In the genomic region with DNA sequence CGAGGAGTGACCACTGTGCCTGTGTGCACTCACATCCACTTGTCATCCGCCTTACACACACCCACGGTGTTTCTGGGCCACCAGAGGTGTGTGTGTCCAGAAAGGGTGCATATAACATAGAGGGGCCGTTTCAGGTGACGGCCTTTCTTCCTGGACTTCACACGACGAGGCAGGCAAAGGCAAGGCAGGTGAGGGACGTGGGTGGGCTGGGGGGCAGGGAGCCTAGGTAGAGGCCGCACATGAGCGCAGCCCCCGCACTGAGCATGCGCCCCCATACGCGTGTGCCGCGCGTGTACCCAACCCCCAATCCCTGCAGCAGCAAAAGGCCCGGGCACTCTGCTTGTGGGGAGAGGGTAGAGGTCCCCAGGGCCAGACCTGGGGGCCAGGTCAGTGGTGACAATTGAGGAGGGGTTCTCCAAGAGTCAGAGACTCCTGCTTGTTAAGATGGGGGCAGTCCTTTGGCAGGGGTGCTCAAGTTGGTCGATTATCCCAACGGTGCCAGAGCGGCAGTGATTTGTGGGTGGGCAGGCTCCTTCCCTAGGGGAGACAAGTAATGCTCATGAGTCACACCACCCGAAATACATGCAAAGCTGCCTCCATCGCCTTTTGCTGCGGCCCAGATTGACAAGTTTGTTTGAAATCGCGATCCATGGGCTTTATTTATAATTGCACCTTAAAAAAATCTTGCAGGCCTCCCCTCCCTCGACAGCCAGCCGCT, we compare ENCODE assay signal across 8 cellular contexts. TPM values are rescaled to one million over a fixed set of nuclear protein-coding genes. Genes with fewer than 3 reads are reported as not detected.
DNase-seq lines count a peak whose midpoint lies in the region; ATAC-seq and TF ChIP-seq lines count a peak whose summit lies in the region.

No MANE protein-coding gene starts in this region.

- H2BK120ac ChIP-seq in IMR-90 (ENCODE audit: low read depth, low read length): peak overlapping the region; percentile 55

- H3K36me3 Mint-ChIP-seq in CD14-positive monocyte: no peaks in the 10 kb centered on the region
- H3K36me3 Mint-ChIP-seq in activated CD8-positive, alpha-beta T cell treated with anti-CD3 and anti-CD28 coated beads, Interleukin-2, amount 10 ng/mL, durations not matched to agents 7 days and 5 days (ENCODE audit: low read depth): peaks cover 2% of the 10 kb centered on the region

- H3K4me2 ChIP-seq in IMR-90 (ENCODE audit: low read depth, low read length): peak overlapping the region; percentile 86

- no peak for ATAC-seq in IMR-90 (ENCODE audit: low read depth)
- ATAC-seq in activated CD8-positive, alpha-beta T cell treated with anti-CD3 and anti-CD28 coated beads, Interleukin-2, amount 10 ng/mL, durations not matched to agents 7 days and 5 days: no peak

- peaks cover 0 to 3% (median 0%) of the 10 kb centered on the region in 7 donors for H3K9me3 Mint-ChIP-seq in CD14-positive monocyte
- no peaks in the 10 kb centered on the region for H3K9me3 Mint-ChIP-seq in activated CD8-positive, alpha-beta T cell treated with anti-CD3 and anti-CD28 coated beads, Interleukin-2, amount 10 ng/mL, durations not matched to agents 7 days and 5 days (ENCODE audit: insufficient read depth)

- H3K14ac ChIP-seq in IMR-90 (replicated peaks; ENCODE audit: low read depth, low read length): no peak overlapping the region; the same call in 1 of the 2 replicates

- H4K20me1 ChIP-seq in IMR-90 (ENCODE audit: insufficient read depth, low read length): peaks cover 54% of the 10 kb centered on the region

- POLR2A ChIA-PET in IMR-90 (lab: Charles Lee; ENCODE audit: unreplicated experiment): interaction anchor here (0.5 kb wide), 1 partner anchor 18 kb away, joined by 3 read pairs; no protein-coding TSS in a partner anchor
- POLR2A ChIA-PET in activated CD8-positive, alpha-beta T cell treated with anti-CD3 and anti-CD28 coated beads, Interleukin-2, amount 10 ng/mL, durations not matched to agents 7 days and 5 days (lab: Charles Lee): interaction anchor here (0.8 to 1.3 kb wide), 3 partner anchors 23 to 27 kb away, joined by 4 read pairs; partner anchors contain the start of genes ABHD15 and TP53I13

- H3K36me3 ChIP-seq in IMR-90 (ENCODE audit: control insufficient read depth, insufficient read depth, low read length): no peaks in the 10 kb centered on the region

- no peak overlapping the region for H3K9ac ChIP-seq in IMR-90 (ENCODE audit: low read depth, low read length)

- peak overlapping the region; percentile 95 to 97 for H4K8ac ChIP-seq in IMR-90 (ENCODE audit: low read depth in 2 of 2, low read length in 2 of 2)

- TF ChIP-seq POLR2A in IMR-90 (IDR thresholded peaks at IDR 0.05; ENCODE audit: low read depth, low read length): no peak

- H4K91ac ChIP-seq in IMR-90 (ENCODE audit: insufficient read depth, low read depth, low read length): no peak overlapping the region

- DNase-seq in CD14-positive monocyte (ENCODE audit: low spot score) (no peak), IMR-90 (peak; percentile 58), foreskin fibroblast (peak in 1 of 2 donors; percentile 82), putamen (ENCODE audit: low spot score) (peak; percentile 78), medulla oblongata (ENCODE audit: extremely low spot score) (no peak), foreskin melanocyte (no peak), SIG-M5 (lab: John Stamatoyannopoulos, UW) (no peak)
- DNase-seq in activated CD8-positive, alpha-beta T cell treated with anti-CD3 and anti-CD28 coated beads, Interleukin-2, amount 10 ng/mL, durations not matched to agents 7 days and 5 days: no peak

- peak overlapping the region in 2 of 7 donors; percentile 46 to 75 for H3K27ac Mint-ChIP-seq in CD14-positive monocyte
- H3K27ac Mint-ChIP-seq in activated CD8-positive, alpha-beta T cell treated with anti-CD3 and anti-CD28 coated beads, Interleukin-2, amount 10 ng/mL, durations not matched to agents 7 days and 5 days: peak overlapping the region; percentile 90

- H3K18ac ChIP-seq in IMR-90 (ENCODE audit: low read depth, low read length): no peak overlapping the region

- peak overlapping the region; percentile 42 for H3K4ac ChIP-seq in IMR-90 (ENCODE audit: low read depth, low read length)

- BruUV-seq in IMR-90 (replicated peaks; lab: Mats Ljungman, UMichigan): no TSS peak

- no peak overlapping the region for H3K23ac ChIP-seq in IMR-90 (ENCODE audit: low read depth, low read length)

- TF ChIP-seq CTCF in CD14-positive monocyte (IDR thresholded peaks at IDR 0.05): no peak
- TF ChIP-seq CTCF in IMR-90 (conservative IDR thresholded peaks at IDR 0.05; ENCODE audit: low read depth, low read length): no peak
- no peak for TF ChIP-seq CTCF in foreskin fibroblast (IDR thresholded peaks at IDR 0.05; ENCODE audit: low read depth, low read length)

- 0% methylated on average over 1 of the region's 28 CpGs; no CpG with 5 or more reads in 1 of the 2 experiments for WGBS in IMR-90 (ENCODE audit: extremely low coverage in 2 of 2, insufficient read length in 1 of 2), 2 experiments

- peak overlapping the region; percentile 93 for H2AK9ac ChIP-seq in IMR-90 (replicated peaks; ENCODE audit: low read depth, low read length, poor library complexity)

- intact Hi-C loops in CD14-positive monocyte (cut with micrococcal nuclease) (no loop called here), IMR-90 (cut with micrococcal nuclease) (no loop called here)

- peaks cover 2% of the 10 kb centered on the region; the same call in 1 of the 2 replicates for H3K27me3 ChIP-seq in IMR-90 (ENCODE audit: control insufficient read depth, insufficient read depth, low read length)

- TF ChIP-seq RAD21 in IMR-90 (IDR thresholded peaks at IDR 0.05; ENCODE audit: low read length): no peak

- H3K4me3 ChIP-seq in IMR-90 (ENCODE audit: insufficient read depth, low read depth, low read length) (no peak overlapping the region), foreskin fibroblast (ENCODE audit: low read depth in 1 of 2, low read length in 2 of 2) (peak overlapping the region; percentile 48 to 60)

- no peak overlapping the region for H2BK20ac ChIP-seq in IMR-90 (ENCODE audit: low read depth, low read length)

- in situ Hi-C loops in IMR-90 (cut with MboI; ENCODE audit: low sequenced_read_pairs): no loop called here

- H3K27me3 Mint-ChIP-seq in CD14-positive monocyte (ENCODE audit: low read depth in 3 of 3): peaks cover 24 to 45% (median 31%) of the 10 kb centered on the region in 3 donors
- H3K27me3 Mint-ChIP-seq in activated CD8-positive, alpha-beta T cell treated with anti-CD3 and anti-CD28 coated beads, Interleukin-2, amount 10 ng/mL, durations not matched to agents 7 days and 5 days (ENCODE audit: low read depth): no peaks in the 10 kb centered on the region

- CTCF ChIA-PET in IMR-90 (lab: Yijun Ruan, JAX): interaction anchor here (0.8 to 2.1 kb wide), 2 partner anchors 17 to 220 kb away, joined by 4 to 7 read pairs; no protein-coding TSS in a partner anchor
- CTCF ChIA-PET in activated CD8-positive, alpha-beta T cell treated with anti-CD3 and anti-CD28 coated beads, Interleukin-2, amount 10 ng/mL, durations not matched to agents 7 days and 5 days (lab: Charles Lee): interaction anchor here (0.8 to 4.7 kb wide), 11 partner anchors 8 to 370 kb away, joined by 3 to 107 read pairs (median 7); partner anchors contain the start of genes ABHD15 and TP53I13

- peak overlapping the region; percentile 97 for H2AFZ ChIP-seq in IMR-90 (replicated peaks; ENCODE audit: low read length, poor library complexity)

- peaks cover 18 to 53% of the 10 kb centered on the region in 2 experiments; a peak in 3 of 4 replicates for H3K79me1 ChIP-seq in IMR-90 (ENCODE audit: low read depth in 1 of 2, low read length in 2 of 2)

- no peak overlapping the region for H2BK5ac ChIP-seq in IMR-90 (ENCODE audit: low read depth, low read length, poor library complexity, severe bottlenecking)

- no peaks in the 10 kb centered on the region for H3K9me3 ChIP-seq in IMR-90 (ENCODE audit: control insufficient read depth, insufficient read depth, low read length)

- peaks cover 73% of the 10 kb centered on the region for H3K4me1 Mint-ChIP-seq in CD14-positive monocyte
- H3K4me1 Mint-ChIP-seq in activated CD8-positive, alpha-beta T cell treated with anti-CD3 and anti-CD28 coated beads, Interleukin-2, amount 10 ng/mL, durations not matched to agents 7 days and 5 days (ENCODE audit: low read depth): peaks cover 66% of the 10 kb centered on the region

- peak overlapping the region; percentile 90 for H2AK5ac ChIP-seq in IMR-90 (ENCODE audit: low read depth, low read length)

- no peak overlapping the region; the same call in 2 of the 3 replicates for H2BK15ac ChIP-seq in IMR-90 (ENCODE audit: low read depth, low read length)

- peak overlapping the region; percentile 27; the same call in 1 of the 2 replicates for H3K27ac ChIP-seq in IMR-90 (ENCODE audit: insufficient read depth, low read length)

- H3K4me1 ChIP-seq in IMR-90 (ENCODE audit: control insufficient read depth, insufficient read depth, low read length): peaks cover 40% of the 10 kb centered on the region

- no peak overlapping the region for H3K56ac ChIP-seq in IMR-90 (ENCODE audit: extremely low read depth, insufficient read depth, low read length)

- peak overlapping the region; percentile 78 to 92 for H3K4me3 Mint-ChIP-seq in CD14-positive monocyte
- H3K4me3 Mint-ChIP-seq in activated CD8-positive, alpha-beta T cell treated with anti-CD3 and anti-CD28 coated beads, Interleukin-2, amount 10 ng/mL, durations not matched to agents 7 days and 5 days: peak overlapping the region; percentile 85

- peak overlapping the region; percentile 81; the same call in 1 of the 2 replicates for H4K5ac ChIP-seq in IMR-90 (ENCODE audit: low read depth, low read length)

- H3K9me1 ChIP-seq in IMR-90 (ENCODE audit: insufficient read depth, low read length): peaks cover 14% of the 10 kb centered on the region

- dilution Hi-C loops in IMR-90 (cut with HindIII; ENCODE audit: low sequenced_read_pairs, unreplicated experiment): no loop called here

RNA-seq across cellular contexts. Expression of gene GIT1, which starts 1.0 kb away (rescaled TPM):
- polyA plus RNA-seq in CD14-positive monocyte: 1 to 10 TPM; 3.1 to 4.4 TPM
- total RNA-seq in IMR-90 (2012; rRNA removed): 13.3 and 14.2 TPM in 2 replicates
- polyA plus RNA-seq in IMR-90 (2012; rRNA removed): 34.2 and 37.1 TPM in 2 replicates
- 25.3 and 30.3 TPM in 2 replicates for polyA plus RNA-seq in IMR-90 (2012; cell fraction: cytosol; rRNA removed)
- polyA plus RNA-seq in IMR-90 (2012; cell fraction: nucleus; rRNA removed; ENCODE audit: low replicate concordance): 57.7 and 127 TPM in 2 replicates
- total RNA-seq in activated CD8-positive, alpha-beta T cell treated with anti-CD3 and anti-CD28 coated beads, Interleukin-2, amount 10 ng/mL, durations not matched to agents 7 days and 5 days: 10 to 100 TPM; 72.7 to 75.1 TPM

RNA-seq across cellular contexts. Expression of gene ANKRD13B, which starts 2.5 kb away (rescaled TPM):
- polyA plus RNA-seq in CD14-positive monocyte (not detected), IMR-90 (2012; rRNA removed) (4.0 and 5.2 TPM in 2 replicates)
- 0.90 and 1.1 TPM in 2 replicates for total RNA-seq in IMR-90 (2012; rRNA removed)
- 1.9 and 4.4 TPM in 2 replicates for polyA plus RNA-seq in IMR-90 (2012; cell fraction: cytosol; rRNA removed)
- polyA plus RNA-seq in IMR-90 (2012; cell fraction: nucleus; rRNA removed; ENCODE audit: low replicate concordance): 27.5 and 68.3 TPM in 2 replicates
- total RNA-seq in activated CD8-positive, alpha-beta T cell treated with anti-CD3 and anti-CD28 coated beads, Interleukin-2, amount 10 ng/mL, durations not matched to agents 7 days and 5 days: 10 to 100 TPM; 11.2 to 12.5 TPM

RNA-seq across cellular contexts. Expression of gene TP53I13, which starts 21.9 kb away (rescaled TPM):
- 10 to 100 TPM in 1 of 2 donors, 1 to 10 TPM in 1; 9.4 to 14.4 TPM for polyA plus RNA-seq in CD14-positive monocyte
- 18.3 and 22.0 TPM in 2 replicates for total RNA-seq in IMR-90 (2012; rRNA removed)
- 48.3 and 53.1 TPM in 2 replicates for polyA plus RNA-seq in IMR-90 (2012; rRNA removed)
- polyA plus RNA-seq in IMR-90 (2012; cell fraction: cytosol; rRNA removed): 41.4 and 69.6 TPM in 2 replicates
- 126 and 323 TPM in 2 replicates for polyA plus RNA-seq in IMR-90 (2012; cell fraction: nucleus; rRNA removed; ENCODE audit: low replicate concordance)
- 10 to 100 TPM; 96.7 to 97.9 TPM for total RNA-seq in activated CD8-positive, alpha-beta T cell treated with anti-CD3 and anti-CD28 coated beads, Interleukin-2, amount 10 ng/mL, durations not matched to agents 7 days and 5 days

RNA-seq across cellular contexts. Expression of gene ABHD15, which starts 23.6 kb away (rescaled TPM):
- polyA plus RNA-seq in CD14-positive monocyte: 1 to 10 TPM; 3.1 to 3.6 TPM
- 3.1 and 3.2 TPM in 2 replicates for total RNA-seq in IMR-90 (2012; rRNA removed)
- 4.5 and 4.6 TPM in 2 replicates for polyA plus RNA-seq in IMR-90 (2012; rRNA removed)
- polyA plus RNA-seq in IMR-90 (2012; cell fraction: cytosol; rRNA removed): 3.3 and 4.4 TPM in 2 replicates
- polyA plus RNA-seq in IMR-90 (2012; cell fraction: nucleus; rRNA removed; ENCODE audit: low replicate concordance): 3.2 and 4.0 TPM in 2 replicates
- total RNA-seq in activated CD8-positive, alpha-beta T cell treated with anti-CD3 and anti-CD28 coated beads, Interleukin-2, amount 10 ng/mL, durations not matched to agents 7 days and 5 days: 10 to 100 TPM; 21.1 to 21.7 TPM

RNA-seq across cellular contexts. Expression of gene CORO6, which starts 32.3 kb away (rescaled TPM):
- not detected for polyA plus RNA-seq in CD14-positive monocyte
- 2.8 and 3.4 TPM in 2 replicates for total RNA-seq in IMR-90 (2012; rRNA removed)
- polyA plus RNA-seq in IMR-90 (2012; rRNA removed): 7.6 and 7.8 TPM in 2 replicates
- polyA plus RNA-seq in IMR-90 (2012; cell fraction: cytosol; rRNA removed): 1.4 and 2.8 TPM in 2 replicates
- polyA plus RNA-seq in IMR-90 (2012; cell fraction: nucleus; rRNA removed; ENCODE audit: low replicate concordance): 139 and 203 TPM in 2 replicates
- total RNA-seq in activated CD8-positive, alpha-beta T cell treated with anti-CD3 and anti-CD28 coated beads, Interleukin-2, amount 10 ng/mL, durations not matched to agents 7 days and 5 days: 1 to 10 TPM; 6.2 to 6.3 TPM

Comparison
In these comparisons a context has a peak if more than half of its experiments do, and no peak if none do; other contexts are left out.
1. DNase-seq: peak in IMR-90 (single experiment) and putamen (single experiment); none in CD14-positive monocyte (single experiment), activated CD8-positive, alpha-beta T cell treated with anti-CD3 and anti-CD28 coated beads, Interleukin-2, amount 10 ng/mL, durations not matched to agents 7 days and 5 days (single experiment), medulla oblongata (single experiment), foreskin melanocyte (single experiment) and SIG-M5 (single experiment).